10 cellular contexts compared by ENCODE assay signal in the genomic region with DNA sequence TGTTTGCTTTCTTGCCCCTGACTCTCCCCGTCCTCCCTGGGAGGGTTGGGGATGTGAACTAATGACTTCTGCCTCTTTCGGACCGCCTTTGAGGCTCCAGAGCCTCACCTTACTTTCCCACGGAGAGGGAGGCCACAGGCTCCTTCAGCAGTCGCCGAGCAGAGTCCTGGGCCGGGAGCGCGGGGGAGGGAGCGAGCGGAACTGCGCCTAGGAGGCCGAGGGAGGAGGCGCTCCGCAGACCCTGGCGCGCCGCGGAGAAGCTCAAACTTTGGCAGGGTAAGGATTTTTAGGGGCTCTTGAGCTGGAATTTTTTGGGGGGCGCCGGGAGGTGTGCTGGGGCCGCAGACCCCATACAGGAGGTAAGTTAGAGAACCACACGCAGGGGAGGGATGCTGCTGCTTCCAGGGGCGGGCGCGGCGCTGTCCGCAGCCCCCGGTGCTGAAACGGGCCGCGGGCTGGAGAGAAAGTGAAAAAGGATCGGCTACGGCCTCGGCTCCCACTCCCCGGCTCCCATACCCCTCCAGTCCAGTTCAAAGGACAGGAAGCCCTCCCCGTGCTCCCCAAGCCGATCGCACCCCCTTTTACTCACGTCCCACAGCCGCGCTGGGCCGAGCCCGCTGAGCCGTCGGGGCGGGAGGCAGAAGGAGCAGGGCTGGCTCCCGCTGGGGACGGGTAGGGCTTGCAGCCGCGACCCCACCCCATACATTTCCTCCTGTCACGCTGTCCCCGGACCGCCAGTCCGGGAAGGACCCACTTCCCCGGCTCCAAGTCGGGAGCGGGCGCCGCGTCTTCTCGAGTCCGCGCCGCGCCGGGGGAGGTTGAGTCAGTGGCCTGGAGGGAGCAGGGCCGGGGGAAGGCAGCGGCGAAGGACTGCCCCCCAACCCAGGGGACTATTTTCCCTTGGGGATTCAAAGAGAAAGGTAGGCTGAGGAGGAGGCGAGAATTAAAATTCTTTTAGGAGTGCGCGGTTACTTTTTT. TPM values are rescaled to one million over a fixed set of nuclear protein-coding genes. Genes with fewer than 3 reads are reported as not detected.
A peak's percentile ranks its signal among the peaks of the same experiment; 100 is the strongest.
DNase-seq lines count a peak whose midpoint lies in the region; ATAC-seq, FAIRE-seq and TF ChIP-seq lines count a peak whose summit lies in the region.
"Had no signal": no experiment of that assay in that cellular context is flagged by ENCODE, and none has a peak within 500 bp of the region (broad histone marks: within the 10 kb centered on the region; RNA-seq: fewer than 3 reads in every experiment).

Gene CNGA3, plus strand, starts transcription at position 198 of the 978 bp plus-strand sequence. CDS start 23,520 bp downstream, outside the sequence.

- no peak for FAIRE-seq in keratinocyte (lab: Jason Lieb, UNC)

- peak within 1 kb of the TSS; percentile 16 for H3K4me2 ChIP-seq in keratinocyte (ENCODE audit: control insufficient read depth, extremely low read depth, insufficient read depth, low read depth, low read length)

- H3K36me3 ChIP-seq in adrenal gland (replicated peaks in 1 of 2) (no peaks in the 10 kb centered on the region), keratinocyte (ENCODE audit: control insufficient read depth in 2 of 2, extremely low read depth in 1 of 2, insufficient read depth in 2 of 2, low read length in 2 of 2) (no peaks in the 10 kb centered on the region), stomach smooth muscle (ENCODE audit: control insufficient read depth in 2 of 2, insufficient read depth in 2 of 2, low read length in 2 of 2) (no peaks in the 10 kb centered on the region), gastrocnemius medialis (no peaks in the 10 kb centered on the region)

- ATAC-seq in gastrocnemius medialis (no peak), HG02642 (IDR thresholded peaks at IDR 0.05; ENCODE audit: poor library complexity, unreplicated experiment) (no peak)

- H4K20me1 ChIP-seq in keratinocyte (ENCODE audit: control insufficient read depth, extremely low read depth, insufficient read depth, low read length), result peaks cover 5% of the 10 kb centered on the region

- H3K9me1 ChIP-seq in keratinocyte (ENCODE audit: control insufficient read depth, extremely low read depth, insufficient read depth, low read length), result no peaks in the 10 kb centered on the region

- H3K27me3 ChIP-seq in adrenal gland (peaks cover 53% of the 10 kb centered on the region), keratinocyte (ENCODE audit: control insufficient read depth, extremely low read depth, insufficient read depth, low read length) (peaks cover 66% of the 10 kb centered on the region), stomach smooth muscle (ENCODE audit: control insufficient read depth in 1 of 2, insufficient read depth in 2 of 2, low read length in 2 of 2) (peaks cover 38% of the 10 kb centered on the region in 2 donors), gastrocnemius medialis (peaks cover 42 to 53% (median 49%) of the 10 kb centered on the region in 3 donors)

- no peaks in the 10 kb centered on the region for H3K79me2 ChIP-seq in keratinocyte (ENCODE audit: control insufficient read depth, insufficient read depth, low read length)

- H3K9ac ChIP-seq in keratinocyte (ENCODE audit: control insufficient read depth, extremely low read depth, insufficient read depth, low read length) (no peak within 1 kb of the TSS), stomach smooth muscle (ENCODE audit: low read length in 2 of 2) (no peak within 1 kb of the TSS)

- H3K4me3 ChIP-seq in adrenal gland, result peak within 1 kb of the TSS in 1 of 4 donors; percentile 36
- H3K4me3 ChIP-seq in keratinocyte (ENCODE audit: control insufficient read depth in 2 of 3, extremely low read depth in 1 of 3, insufficient read depth in 2 of 3, low read depth in 1 of 3, low read length in 3 of 3), result no peak within 1 kb of the TSS
- peak within 1 kb of the TSS; percentile 20 to 49 for H3K4me3 ChIP-seq in stomach smooth muscle (ENCODE audit: low read length in 2 of 2)
- H3K4me3 ChIP-seq in gastrocnemius medialis, result peak within 1 kb of the TSS in 2 of 4 donors; percentile 7 to 28

- peaks cover 3 to 12% of the 10 kb centered on the region in 2 donors for H3K4me1 ChIP-seq in adrenal gland (replicated peaks in 1 of 2)
- no peaks in the 10 kb centered on the region for H3K4me1 ChIP-seq in keratinocyte (ENCODE audit: control insufficient read depth, extremely low read depth, insufficient read depth, low read length)
- H3K4me1 ChIP-seq in stomach smooth muscle (ENCODE audit: control insufficient read depth, insufficient read depth, low read length), result peaks cover 12% of the 10 kb centered on the region
- no peaks in the 10 kb centered on the region for H3K4me1 ChIP-seq in gastrocnemius medialis

- peak; percentile 75 for DNase-seq in NCI-H82 (lab: John Stamatoyannopoulos, UW)
- no peak for DNase-seq in NCI-H82 treated with DMSO at 0.1 percent for 48 hours (lab: John Stamatoyannopoulos, UW; ENCODE audit: unreplicated experiment)
- peak in 4 of 7 donors; percentile 11 to 37 (median 31) for DNase-seq in adrenal gland
- no peak for DNase-seq in keratinocyte (ENCODE audit: low read depth, low spot score)
- no peak for DNase-seq in NCI-H2171 treated with DMSO at 0.1 percent for 48 hours (lab: John Stamatoyannopoulos, UW)
- no peak for DNase-seq in gastrocnemius medialis

- TF ChIP-seq POLR2A in adrenal gland (IDR thresholded peaks at IDR 0.05), result no peak
- TF ChIP-seq POLR2A in gastrocnemius medialis (IDR thresholded peaks at IDR 0.05), result no peak

- WGBS in adrenal gland, 4 donors, result 3 to 6% (median 4%) methylated on average over 32 to 73 of the region's 73 CpGs

- H3K27ac ChIP-seq in adrenal gland (no peak within 1 kb of the TSS), keratinocyte (ENCODE audit: control insufficient read depth, insufficient read depth, low read length) (no peak within 1 kb of the TSS), stomach smooth muscle (ENCODE audit: low read length) (no peak within 1 kb of the TSS), gastrocnemius medialis (no peak within 1 kb of the TSS)
- H3K27ac ChIP-seq: HL-60 had no signal

- intact Hi-C loops in adrenal gland (cut with DNase I) (no loop called here), gastrocnemius medialis (cut with DNase I; ENCODE audit: low total_unique reads) (no loop called here)

- no peaks in the 10 kb centered on the region for H3K9me3 ChIP-seq in adrenal gland (replicated peaks in 1 of 3)
- H3K9me3 ChIP-seq in keratinocyte (ENCODE audit: control insufficient read depth, low read depth, low read length), result no peaks in the 10 kb centered on the region
- H3K9me3 ChIP-seq in stomach smooth muscle (ENCODE audit: control insufficient read depth in 2 of 2, low read length in 2 of 2), result no peaks in the 10 kb centered on the region
- H3K9me3 ChIP-seq in gastrocnemius medialis, result no peaks in the 10 kb centered on the region

- H2AFZ ChIP-seq in keratinocyte (ENCODE audit: control insufficient read depth, low read length), result no peak within 1 kb of the TSS

- in situ Hi-C loops in gastrocnemius medialis (cut with MboI; ENCODE audit: low sequenced_read_pairs in 4 of 4), result no loop called here

- no peak for TF ChIP-seq CTCF in adrenal gland (IDR thresholded peaks at IDR 0.05)
- TF ChIP-seq CTCF in keratinocyte (optimal IDR thresholded peaks at IDR 0.05 in 1 of 3, IDR thresholded peaks at IDR 0.05 in 1 of 3, conservative IDR thresholded peaks at IDR 0.05 in 1 of 3; ENCODE audit: extremely low read depth in 1 of 3, insufficient read depth in 2 of 3, low read length in 3 of 3), result no peak
- TF ChIP-seq CTCF in gastrocnemius medialis (IDR thresholded peaks at IDR 0.05 in 4 of 5, conservative IDR thresholded peaks at IDR 0.05 in 1 of 5), result no peak

- dilution Hi-C loops in keratinocyte (cut with MboI; ENCODE audit: extremely low pct_ligation_motif_present, low sequenced_read_pairs), result no loop called here

RNA-seq across cellular contexts. Expression of gene CNGA3, which starts in this region (rescaled TPM):
- total RNA-seq in adrenal gland, result under 1 TPM in 3 of 8 donors, not detected in 5; 0.11 to 0.28 (median 0.18) TPM
- polyA plus RNA-seq in adrenal gland, result under 1 TPM; 0.07 to 0.24 (median 0.16) TPM
- polyA plus RNA-seq in keratinocyte, result 0.01 TPM in 2 of 3 replicates, not detected in the other
- not detected for polyA plus RNA-seq in keratinocyte (2011; ENCODE audit: low read depth)
- polyA plus RNA-seq in keratinocyte (2011; cell fraction: cytosol; rRNA removed), result not detected in 2 replicates
- polyA plus RNA-seq in keratinocyte (2011; cell fraction: nucleus; rRNA removed), result 0.05 TPM in 1 of 2 replicates, not detected in the other
- polyA plus RNA-seq in keratinocyte (2012; ENCODE audit: low replicate concordance), result not detected in 2 replicates
- polyA minus RNA-seq in keratinocyte, result not detected in 3 replicates
- polyA minus RNA-seq in keratinocyte (2011; cell fraction: cytosol; rRNA and poly(A)+ RNA removed), result not detected
- polyA minus RNA-seq in keratinocyte (2011; cell fraction: nucleus; rRNA and poly(A)+ RNA removed), result not detected in 2 replicates
- total RNA-seq in gastrocnemius medialis, result under 1 TPM in 1 of 4 donors, not detected in 3; 0.09 TPM
- polyA plus RNA-seq: BJ had no signal

Comparison
In these comparisons a context has a peak if more than half of its experiments do, and no peak if none do; other contexts are left out.
1. Peak in DNase-seq in adrenal gland; RNA of the gene not detected or under 1 TPM.
2. H3K4me3 ChIP-seq: peak in stomach smooth muscle (2 of 2); none in keratinocyte (0 of 3).